ENCODE assay signal across 12 cellular contexts in the genomic region with DNA sequence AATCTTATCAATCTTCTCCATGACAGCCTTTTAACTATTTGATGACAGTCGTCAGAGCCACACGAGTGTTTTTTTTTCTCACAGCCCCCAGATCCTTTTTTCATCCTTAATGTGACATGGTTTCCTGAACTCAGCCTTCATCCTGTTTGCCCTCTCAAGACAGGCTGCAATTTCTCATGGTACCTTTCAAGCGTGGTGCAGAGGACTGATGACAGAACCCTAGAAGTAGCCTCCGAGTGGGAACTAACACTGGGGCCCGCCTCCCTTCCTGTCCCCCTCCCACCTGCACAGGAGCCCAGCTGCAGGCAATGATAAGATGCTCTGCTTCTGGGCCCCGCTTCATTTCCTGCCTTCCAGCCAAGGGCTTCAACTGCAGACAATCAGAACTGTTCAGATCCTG.
DNase-seq lines count a peak whose midpoint lies in the region; ATAC-seq and TF ChIP-seq lines count a peak whose summit lies in the region.
"Had no signal": no experiment of that assay in that cellular context is flagged by ENCODE, and none has a peak within 500 bp of the region (broad histone marks: within the 10 kb centered on the region; RNA-seq: fewer than 3 reads in every experiment).

No MANE protein-coding gene starts in this region.

- no peak overlapping the region for H3K4me3 ChIP-seq in Peyer's patch

- no peaks in the 10 kb centered on the region for H3K9me3 Mint-ChIP-seq in HFFc6

- no peaks in the 10 kb centered on the region for H3K36me3 Mint-ChIP-seq in HFFc6 (ENCODE audit: low read depth)

- no peak for TF ChIP-seq POLR2A in Peyer's patch (IDR thresholded peaks at IDR 0.05)

- no peaks in the 10 kb centered on the region for H3K9me3 ChIP-seq in Peyer's patch

- no peak overlapping the region for H3K27ac Mint-ChIP-seq in HFFc6

- peaks cover 11% of the 10 kb centered on the region for H3K27me3 Mint-ChIP-seq in HFFc6 (ENCODE audit: insufficient read depth)

- H3K27ac ChIP-seq in Peyer's patch: peak overlapping the region in 1 of 4 donors; percentile 49
- H3K27ac ChIP-seq: WERI-Rb-1 had no signal

- peaks cover 11% of the 10 kb centered on the region; the same call in 1 of the 2 replicates for H3K4me1 Mint-ChIP-seq in HFFc6 (ENCODE audit: low read depth)

- no peaks in the 10 kb centered on the region for H3K27me3 ChIP-seq in Peyer's patch

- H3K4me3 Mint-ChIP-seq in HFFc6: no peak overlapping the region

- intact Hi-C loops in left ventricle myocardium superior (cut with micrococcal nuclease): no loop called here

- ATAC-seq in left ventricle myocardium superior (no peak), GM21381 (IDR thresholded peaks at IDR 0.05; ENCODE audit: unreplicated experiment) (no peak)

- H3K4me1 ChIP-seq in Peyer's patch: peaks cover 0 to 5% (median 0%) of the 10 kb centered on the region in 4 donors

- no peaks in the 10 kb centered on the region for H3K36me3 ChIP-seq in Peyer's patch
- H3K36me3 ChIP-seq: WERI-Rb-1 had no signal

- DNase-seq in Peyer's patch (peak in 2 of 3 donors; percentile 75 to 79), activated T-cell treated with anti-CD3 and anti-CD28 coated beads for 1 hour (ENCODE audit: low read depth) (peak; percentile 29), iPS-NIHi7 (ENCODE audit: extremely low spot score) (peak; percentile 15), left ventricle myocardium superior (no peak), HFFc6 (no peak), HK-2 (ENCODE audit: unreplicated experiment) (no peak)
- DNase-seq in stimulated activated naive CD4-positive, alpha-beta T cell treated with Interleukin-2 at 50 U/mL for 16 hours (lab: John Stamatoyannopoulos, UW): peak; percentile 7
- DNase-seq: cortex of kidney, EL, hypothalamus, WERI-Rb-1 had no signal

- no peak for TF ChIP-seq CTCF in Peyer's patch (IDR thresholded peaks at IDR 0.05)
- TF ChIP-seq CTCF in HFFc6 (IDR thresholded peaks at IDR 0.05): no peak

Comparison
In these comparisons a context has a peak if more than half of its experiments do, and no peak if none do; other contexts are left out.
1. DNase-seq: peak in Peyer's patch (2 of 3), activated T-cell treated with anti-CD3 and anti-CD28 coated beads for 1 hour (single experiment), iPS-NIHi7 (single experiment) and stimulated activated naive CD4-positive, alpha-beta T cell treated with Interleukin-2 at 50 U/mL for 16 hours (single experiment); none in left ventricle myocardium superior (single experiment), HFFc6 (single experiment) and HK-2 (single experiment).